ENCODE assay signal across 14 cellular contexts in the genomic region with DNA sequence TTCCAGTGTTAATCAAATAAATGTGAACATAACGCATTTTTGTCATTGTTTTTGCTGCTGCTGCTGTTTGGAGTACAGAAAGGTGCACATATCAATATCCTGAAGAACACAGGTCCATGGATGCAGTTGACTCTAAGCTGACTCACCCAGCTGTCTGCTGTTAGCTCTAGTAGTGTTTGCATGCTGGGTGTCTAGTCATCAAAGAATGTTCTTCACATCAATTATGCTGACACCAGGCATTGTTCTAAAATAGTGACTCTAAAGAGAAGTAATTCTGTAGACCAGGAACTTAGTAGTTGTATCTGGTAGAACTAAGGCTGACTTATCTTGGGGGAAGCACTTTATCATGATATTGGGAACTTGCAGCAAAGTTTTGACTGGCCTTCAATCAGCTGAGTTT. TPM values are rescaled to one million over a fixed set of nuclear protein-coding genes. Genes with fewer than 3 reads are reported as not detected.
DNase-seq lines count a peak whose midpoint lies in the region; ATAC-seq, FAIRE-seq and TF ChIP-seq lines count a peak whose summit lies in the region.
"Had no signal": no experiment of that assay in that cellular context is flagged by ENCODE, and none has a peak within 500 bp of the region (broad histone marks: within the 10 kb centered on the region; RNA-seq: fewer than 3 reads in every experiment).

No MANE protein-coding gene starts in this region.

- no peaks in the 10 kb centered on the region for H3K79me2 ChIP-seq in trophoblast cell (ENCODE audit: control insufficient read depth, insufficient read depth, low read length, poor library complexity)

- H3K27me3 Mint-ChIP-seq in activated T-cell treated with anti-CD3 and anti-CD28 coated beads, Interleukin-2, amount 50 U/mL, for 24 hours = no peaks in the 10 kb centered on the region
- H3K27me3 Mint-ChIP-seq in T-helper 17 cell = peaks cover 19% of the 10 kb centered on the region

- no peak overlapping the region for H2BK120ac ChIP-seq in trophoblast cell (ENCODE audit: insufficient read depth, low read length, poor library complexity)

- H2AK5ac ChIP-seq in trophoblast cell (ENCODE audit: low read length) = no peak overlapping the region

- H3K27me3 ChIP-seq in trophoblast cell (ENCODE audit: insufficient read depth, low read length) = no peaks in the 10 kb centered on the region
- H3K27me3 ChIP-seq: adrenal gland had no signal

- peak; percentile 96 for FAIRE-seq in H54 (lab: Jason Lieb, UNC)
- FAIRE-seq in RCC 7860 (lab: Jason Lieb, UNC) = peak; percentile 75
- FAIRE-seq: K562 had no signal

- ATAC-seq in T-helper 17 cell = no peak
- ATAC-seq: effector memory CD8-positive, alpha-beta T cell; K562 had no signal

- no peak overlapping the region for H3K9ac ChIP-seq in trophoblast cell (ENCODE audit: low read length)

- H4K91ac ChIP-seq in trophoblast cell (ENCODE audit: low read depth, low read length) = no peak overlapping the region

- H3K27ac ChIP-seq in epithelial cell of prostate (no peak overlapping the region), trophoblast cell (ENCODE audit: low read depth, low read length) (peak overlapping the region; percentile 69)
- H3K27ac ChIP-seq: adrenal gland had no signal

- H3K4me1 Mint-ChIP-seq in activated T-cell treated with anti-CD3 and anti-CD28 coated beads, Interleukin-2, amount 50 U/mL, for 24 hours (ENCODE audit: low read depth) = no peaks in the 10 kb centered on the region
- H3K4me1 Mint-ChIP-seq in T-helper 17 cell = no peaks in the 10 kb centered on the region

- H3K36me3 ChIP-seq in trophoblast cell (ENCODE audit: control insufficient read depth in 1 of 2, insufficient read depth in 2 of 2, low read length in 2 of 2) = no peaks in the 10 kb centered on the region
- H3K36me3 ChIP-seq: adrenal gland had no signal

- H3K4me2 ChIP-seq in trophoblast cell (ENCODE audit: low read length) = no peak overlapping the region

- no peak overlapping the region for H4K8ac ChIP-seq in trophoblast cell (ENCODE audit: low read depth, low read length)

- no peak overlapping the region for H3K27ac Mint-ChIP-seq in activated T-cell treated with anti-CD3 and anti-CD28 coated beads, Interleukin-2, amount 50 U/mL, for 24 hours
- H3K27ac Mint-ChIP-seq in T-helper 17 cell = no peak overlapping the region
- H3K27ac Mint-ChIP-seq: effector memory CD8-positive, alpha-beta T cell had no signal

- H3K23ac ChIP-seq in trophoblast cell (ENCODE audit: low read length) = no peak overlapping the region

- H3K4me3 Mint-ChIP-seq in activated T-cell treated with anti-CD3 and anti-CD28 coated beads, Interleukin-2, amount 50 U/mL, for 24 hours = no peak overlapping the region
- H3K4me3 Mint-ChIP-seq in T-helper 17 cell = no peak overlapping the region
- H3K4me3 Mint-ChIP-seq: effector memory CD8-positive, alpha-beta T cell had no signal

- H3K79me1 ChIP-seq in trophoblast cell (ENCODE audit: low read length) = peaks cover 6% of the 10 kb centered on the region

- no peak for TF ChIP-seq POLR2A in H54 (IDR thresholded peaks at IDR 0.05; ENCODE audit: low read depth, low read length)

- H3K4me1 ChIP-seq in trophoblast cell (ENCODE audit: control insufficient read depth in 1 of 2, insufficient read depth in 2 of 2, low read length in 2 of 2) = peaks cover 3 to 17% of the 10 kb centered on the region in 2 experiments
- H3K4me1 ChIP-seq: adrenal gland had no signal

- no peaks in the 10 kb centered on the region for H3K36me3 Mint-ChIP-seq in activated T-cell treated with anti-CD3 and anti-CD28 coated beads, Interleukin-2, amount 50 U/mL, for 24 hours (ENCODE audit: low read depth)
- no peaks in the 10 kb centered on the region for H3K36me3 Mint-ChIP-seq in T-helper 17 cell (ENCODE audit: low read depth)

- no peak overlapping the region for H3K18ac ChIP-seq in trophoblast cell (ENCODE audit: low read length)

- H3K9me3 ChIP-seq in trophoblast cell (ENCODE audit: insufficient read depth, low read depth, low read length) (no peaks in the 10 kb centered on the region), T-helper 17 cell (ENCODE audit: control insufficient read depth, low read length, poor library complexity, severe bottlenecking) (no peaks in the 10 kb centered on the region)
- H3K9me3 ChIP-seq: adrenal gland had no signal

- H2BK5ac ChIP-seq in trophoblast cell (ENCODE audit: low read depth, low read length, poor library complexity) = no peak overlapping the region

- no peaks in the 10 kb centered on the region for H3K9me3 Mint-ChIP-seq in activated T-cell treated with anti-CD3 and anti-CD28 coated beads, Interleukin-2, amount 50 U/mL, for 24 hours
- H3K9me3 Mint-ChIP-seq: effector memory CD8-positive, alpha-beta T cell had no signal

- no CpG with 5 or more reads among the region's 1 CpG for WGBS in trophoblast cell (ENCODE audit: extremely low coverage, insufficient coverage, insufficient read length)

- no peak overlapping the region for H4K12ac ChIP-seq in trophoblast cell (ENCODE audit: low read depth, low read length)

- H2BK12ac ChIP-seq in trophoblast cell (ENCODE audit: low read length) = no peak overlapping the region

- H3K4ac ChIP-seq in trophoblast cell (ENCODE audit: low read depth, low read length) = no peak overlapping the region

- H3K4me3 ChIP-seq in trophoblast cell (ENCODE audit: low read depth, low read length) = no peak overlapping the region
- H3K4me3 ChIP-seq: adrenal gland, K562 had no signal

- DNase-seq in H54 (ENCODE audit: insufficient read length, low spot score) (peak; percentile 65), RCC 7860 (ENCODE audit: low spot score) (peak; percentile 78), epithelial cell of prostate (ENCODE audit: low read depth, low spot score) (peak; percentile 74), trophoblast cell (peak in 1 of 2 donors; percentile 13), T-helper 17 cell (no peak), dedifferentiated amniotic fluid mesenchymal stem cell (ENCODE audit: extremely low spot score) (no peak)
- DNase-seq in activated T-cell treated with anti-CD3 and anti-CD28 coated beads, Interleukin-2, amount 50 U/mL, for 24 hours = no peak
- DNase-seq: activated CD8-positive, alpha-beta memory T cell treated with anti-CD3 and anti-CD28 coated beads, Interleukin-2, amount 50 U/mL, for 4 hours; adrenal gland; effector memory CD8-positive, alpha-beta T cell; NCI-H2107; retina; substantia nigra had no signal

- no peak overlapping the region for H3K14ac ChIP-seq in trophoblast cell (ENCODE audit: low read length)

- no peak overlapping the region for H2AFZ ChIP-seq in trophoblast cell (ENCODE audit: insufficient read depth, low read length, poor library complexity)

RNA-seq across cellular contexts. Expression of a gene that starts 55.7 kb away (rescaled TPM):
- 126 and 133 TPM in 2 replicates for polyA plus RNA-seq in trophoblast cell (2013)
- not detected for total RNA-seq in T-helper 17 cell

Comparison
In these comparisons a context has a peak if more than half of its experiments do, and no peak if none do; other contexts are left out.
1. DNase-seq: peak in H54 (single experiment), RCC 7860 (single experiment) and epithelial cell of prostate (single experiment); none in activated T-cell treated with anti-CD3 and anti-CD28 coated beads, Interleukin-2, amount 50 U/mL, for 24 hours (single experiment), T-helper 17 cell (0 of 3) and dedifferentiated amniotic fluid mesenchymal stem cell (single experiment).